In genomic region chr1:1489861-1490260, GRCh38 we compare ENCODE assay signal across 35 cellular contexts. TPM values are rescaled to one million over a fixed set of nuclear protein-coding genes. Genes with fewer than 3 reads are reported as not detected.
"Had no signal": no experiment of that assay in that cellular context is flagged by ENCODE, and none has a peak within 500 bp of the region (broad histone marks: within the 10 kb centered on the region; RNA-seq: fewer than 3 reads in every experiment).

No MANE protein-coding gene starts in this region.

- H3K9me3 Mint-ChIP-seq: activated T-helper 17 cell treated with anti-CD3 and anti-CD28 coated beads, Interleukin-2, amount 50 U/mL, for 72 hours had no signal

- DNase-seq: activated B cell treated with CpG ODN at 0.5 μM for 24 hours; activated CD4-positive, alpha-beta T cell treated with anti-CD3 and anti-CD28 coated beads for 48 hours; activated CD4-positive, alpha-beta T cell treated with anti-CD3 and anti-CD28 coated beads, Interleukin-2, amount 50 U/mL, for 1 hour; activated CD4-positive, alpha-beta T cell treated with anti-CD3 and anti-CD28 coated beads, Interleukin-2, amount 50 U/mL, for 48 hours; activated CD8-positive, alpha-beta memory T cell treated with anti-CD3 and anti-CD28 coated beads for 24 hours; activated CD8-positive, alpha-beta T cell treated with anti-CD3 and anti-CD28 coated beads for 36 hours; activated effector memory CD4-positive, alpha-beta T cell treated with Interleukin-2 at 50 U/mL for 16 hours; activated gamma-delta T cell treated with Interleukin-2 at 50 U/mL for 16 hours; activated naive CD4-positive, alpha-beta T cell treated with anti-CD3 and anti-CD28 coated beads, Interleukin-2, amount 50 U/mL, for 16 hours; activated naive CD4-positive, alpha-beta T cell treated with Interleukin-2 at 50 U/mL for 16 hours; activated T-cell treated with anti-CD3 and anti-CD28 coated beads, Interleukin-2, amount 50 U/mL, for 4 hours; amniotic stem cell; anterior cingulate cortex; brain microvascular endothelial cell; dorsolateral prefrontal cortex; effector memory CD4-positive, alpha-beta T cell; foreskin fibroblast; heart right ventricle; T-helper 1 cell; T-helper 17 cell; T1000; WERI-Rb-1 had no signal

- H3K27ac ChIP-seq: brain microvascular endothelial cell, coronary artery, dorsolateral prefrontal cortex, epithelial cell of prostate, heart right ventricle, WERI-Rb-1 had no signal

- H3K4me3 Mint-ChIP-seq: activated B cell treated with CpG ODN at 0.5 μM for 24 hours; activated CD8-positive, alpha-beta T cell treated with anti-CD3 and anti-CD28 coated beads for 36 hours; activated naive CD8-positive, alpha-beta T cell; activated T-cell treated with anti-CD3 and anti-CD28 coated beads, Interleukin-2, amount 50 U/mL, for 4 hours; activated T-helper 17 cell treated with anti-CD3 and anti-CD28 coated beads, Interleukin-2, amount 50 U/mL, for 72 hours; central memory CD8-positive, alpha-beta T cell; dendritic cell treated with granulocyte-macrophage colony-stimulating factor and Interleukin-4, amounts not matched to agents 40 ng/mL and 50 ng/mL, for 4 days; T-helper 17 cell; T-helper 2 cell treated with Interferon-gamma antibody and Interleukin-4, amounts not matched to agents 5 μg/mL and 100 μg/mL, for 36 hours had no signal

- H3K4me3 ChIP-seq: coronary artery, dorsolateral prefrontal cortex, heart right ventricle had no signal

- FAIRE-seq: astrocyte, bronchial epithelial cell, endothelial cell of umbilical vein, frontal cortex had no signal

- H3K27ac Mint-ChIP-seq: activated B cell treated with CpG ODN at 0.5 μM for 24 hours; activated CD8-positive, alpha-beta T cell treated with anti-CD3 and anti-CD28 coated beads for 36 hours; activated naive CD8-positive, alpha-beta T cell; activated T-helper 17 cell treated with anti-CD3 and anti-CD28 coated beads, Interleukin-2, amount 50 U/mL, for 72 hours; dendritic cell treated with granulocyte-macrophage colony-stimulating factor and Interleukin-4, amounts not matched to agents 40 ng/mL and 50 ng/mL, for 4 days; T-helper 17 cell; T-helper 2 cell treated with Interferon-gamma antibody and Interleukin-4, amounts not matched to agents 5 μg/mL and 100 μg/mL, for 36 hours had no signal

- H3K4me1 ChIP-seq: heart right ventricle had no signal

- ATAC-seq: activated CD4-positive, CD25-positive, alpha-beta regulatory T cell treated with anti-CD3 and anti-CD28 coated beads, Interleukin-2, amount 50 U/mL, for 24 hours; activated CD8-positive, alpha-beta T cell treated with anti-CD3 and anti-CD28 coated beads for 36 hours; activated T-cell treated with anti-CD3 and anti-CD28 coated beads, Interleukin-2, amount 50 U/mL, for 4 hours; activated T-helper 17 cell treated with anti-CD3 and anti-CD28 coated beads, Interleukin-2, amount 50 U/mL, for 72 hours; heart right ventricle; T-helper 17 cell had no signal

- H3K27me3 Mint-ChIP-seq: activated B cell treated with CpG ODN at 0.5 μM for 24 hours; activated CD8-positive, alpha-beta T cell treated with anti-CD3 and anti-CD28 coated beads for 36 hours; activated naive CD8-positive, alpha-beta T cell; activated T-helper 17 cell treated with anti-CD3 and anti-CD28 coated beads, Interleukin-2, amount 50 U/mL, for 72 hours; central memory CD8-positive, alpha-beta T cell; dendritic cell treated with granulocyte-macrophage colony-stimulating factor and Interleukin-4, amounts not matched to agents 40 ng/mL and 50 ng/mL, for 4 days; T-helper 17 cell had no signal

- H3K4me1 Mint-ChIP-seq: activated B cell treated with CpG ODN at 0.5 μM for 24 hours; activated T-helper 17 cell treated with anti-CD3 and anti-CD28 coated beads, Interleukin-2, amount 50 U/mL, for 72 hours; central memory CD8-positive, alpha-beta T cell; T-helper 17 cell had no signal

- H3K27me3 ChIP-seq: brain microvascular endothelial cell, dorsolateral prefrontal cortex, heart right ventricle had no signal

RNA-seq across cellular contexts. Expression of gene ATAD3C, which starts 40.4 kb away (rescaled TPM):
- total RNA-seq: cerebellum, endothelial cell of umbilical vein, frontal cortex had no signal

RNA-seq across cellular contexts. Expression of gene VWA1, which starts 54.4 kb away (rescaled TPM):
- total RNA-seq: activated B cell treated with CpG ODN at 0.5 μM for 24 hours, T-helper 17 cell had no signal
